Comparison of ENCODE assay signal across 9 cellular contexts in genomic region chr10:98349508-98349922, GRCh38.
A peak's percentile ranks its signal among the peaks of the same experiment; 100 is the strongest.
DNase-seq lines count a peak whose midpoint lies in the region; ATAC-seq and TF ChIP-seq lines count a peak whose summit lies in the region.
"Had no signal": no experiment of that assay in that cellular context is flagged by ENCODE, and none has a peak within 500 bp of the region (broad histone marks: within the 10 kb centered on the region; RNA-seq: fewer than 3 reads in every experiment).

No MANE protein-coding gene starts in this region.

- peaks cover 42% of the 10 kb centered on the region for H3K27me3 Mint-ChIP-seq in progenitor cell of endocrine pancreas

- H3K36me3 ChIP-seq in OCI-LY7 (ENCODE audit: insufficient read depth, low read length): no peaks in the 10 kb centered on the region
- H3K36me3 ChIP-seq: neutrophil had no signal

- intact Hi-C loops in OCI-LY7 (cut with micrococcal nuclease; ENCODE audit: unreplicated experiment): no loop called here

- H3K36me3 Mint-ChIP-seq in progenitor cell of endocrine pancreas (ENCODE audit: insufficient read depth): no peaks in the 10 kb centered on the region

- no peaks in the 10 kb centered on the region for H3K4me1 Mint-ChIP-seq in progenitor cell of endocrine pancreas (ENCODE audit: low read depth)

- H3K27me3 ChIP-seq in AG04450 (ENCODE audit: control insufficient read depth, insufficient read depth, low read length): no peaks in the 10 kb centered on the region

- DNase-seq in AG04450 (ENCODE audit: low read depth, low spot score) (peak; percentile 97), OCI-LY7 (ENCODE audit: low spot score) (peak; percentile 72), hepatic stellate cell (ENCODE audit: low spot score) (peak; percentile 97), NCI-H2107 treated with DMSO at 0.1 percent for 48 hours (lab: John Stamatoyannopoulos, UW; ENCODE audit: unreplicated experiment) (no peak), NCI-H2171 treated with DMSO at 0.1 percent for 48 hours (lab: John Stamatoyannopoulos, UW) (no peak), NCI-H1694 treated with DMSO at 0.1 percent for 48 hours (lab: John Stamatoyannopoulos, UW) (no peak), progenitor cell of endocrine pancreas (ENCODE audit: low spot score, unreplicated experiment) (no peak)

- 0 out of 2 replicates have a peak, but pooled peaks have one; percentile 10 for TF ChIP-seq CTCF in AG04450 (IDR thresholded peaks at IDR 0.05; ENCODE audit: low read depth, low read length)
- TF ChIP-seq CTCF in OCI-LY7 (conservative IDR thresholded peaks at IDR 0.05; ENCODE audit: low read length): no peak
- no peak for TF ChIP-seq CTCF in progenitor cell of endocrine pancreas (IDR thresholded peaks at IDR 0.05; ENCODE audit: unreplicated experiment)

- peak overlapping the region; percentile 62 for H3K27ac ChIP-seq in AG04450 (ENCODE audit: low read depth, low read length)
- no peak overlapping the region for H3K27ac ChIP-seq in OCI-LY7 (ENCODE audit: low read depth, low read length, poor library complexity, severe bottlenecking)
- H3K27ac ChIP-seq: neutrophil had no signal

- POLR2A ChIA-PET in AG04450 (lab: Yijun Ruan, JAX): interaction anchor here (0.6 to 1.3 kb wide), 10 partner anchors 8 to 65 kb away, joined by 3 to 9 read pairs (median 4); partner anchors contain the start of gene PYROXD2
- POLR2A ChIA-PET in OCI-LY7 (lab: Charles Lee): interaction anchor here (0.9 to 1.4 kb wide), 3 partner anchors 10 to 17 kb away, joined by 3 to 6 read pairs (median 4); no protein-coding TSS in a partner anchor

- H3K9me3 ChIP-seq in AG04450 (ENCODE audit: control insufficient read depth, insufficient read depth, low read length) (peaks cover 14% of the 10 kb centered on the region), OCI-LY7 (ENCODE audit: low read length) (peaks cover 6% of the 10 kb centered on the region; the same call in 1 of the 2 replicates)
- H3K9me3 ChIP-seq: neutrophil had no signal

- ATAC-seq in GM21528 (IDR thresholded peaks at IDR 0.05; ENCODE audit: low FRiP score, unreplicated experiment): peak; percentile 57

- H3K4me3 ChIP-seq in AG04450 (ENCODE audit: low read depth, low read length): no peak overlapping the region
- peak overlapping the region; percentile 31 for H3K4me3 ChIP-seq in OCI-LY7 (ENCODE audit: low read depth, low read length, poor library complexity, severe bottlenecking)

- CTCF ChIA-PET in AG04450 (lab: Charles Lee): interaction anchor here (0.6 kb wide), 1 partner anchor 81 kb away, joined by 3 read pairs; the partner anchor contains the start of gene LOXL4
- CTCF ChIA-PET in OCI-LY7 (lab: Charles Lee; ENCODE audit: unreplicated experiment): no interaction called here

- no peaks in the 10 kb centered on the region for H4K20me1 ChIP-seq in OCI-LY7 (ENCODE audit: insufficient read depth, low read length)

- no peaks in the 10 kb centered on the region for H3K9me2 ChIP-seq in OCI-LY7 (ENCODE audit: insufficient read depth, low read length)

- no peak overlapping the region for H3K27ac Mint-ChIP-seq in progenitor cell of endocrine pancreas

- H3K4me2 ChIP-seq in OCI-LY7 (ENCODE audit: low read length): peak overlapping the region; percentile 58

- H3K79me2 ChIP-seq in OCI-LY7 (ENCODE audit: insufficient read depth, low read depth, low read length): no peaks in the 10 kb centered on the region

- BruUV-seq in OCI-LY7 (replicated peaks; lab: Mats Ljungman, UMichigan): no TSS peak

- H3K9me3 Mint-ChIP-seq in progenitor cell of endocrine pancreas (ENCODE audit: low read depth): peaks cover 11% of the 10 kb centered on the region

- H3K4me3 Mint-ChIP-seq in progenitor cell of endocrine pancreas (ENCODE audit: low read depth): no peak overlapping the region

- H2AFZ ChIP-seq in OCI-LY7 (ENCODE audit: low read length): peak overlapping the region; percentile 67; the same call in 1 of the 2 replicates

- peaks cover 17% of the 10 kb centered on the region for H3K4me1 ChIP-seq in OCI-LY7 (ENCODE audit: insufficient read depth, low read length, poor library complexity, severe bottlenecking)

Comparison
In these comparisons a context has a peak if more than half of its experiments do, and no peak if none do; other contexts are left out.
1. DNase-seq: peak in AG04450 (single experiment), OCI-LY7 (single experiment) and hepatic stellate cell (single experiment); none in NCI-H2107 treated with DMSO at 0.1 percent for 48 hours (single experiment), NCI-H2171 treated with DMSO at 0.1 percent for 48 hours (single experiment), NCI-H1694 treated with DMSO at 0.1 percent for 48 hours (single experiment) and progenitor cell of endocrine pancreas (single experiment).